ENCODE assay signal across 8 cellular contexts in genomic region chr17:58336456-58337094, GRCh38. TPM values are rescaled to one million over a fixed set of nuclear protein-coding genes. Genes with fewer than 3 reads are reported as not detected.
DNase-seq lines count a peak whose midpoint lies in the region; ATAC-seq and FAIRE-seq lines count a peak whose summit lies in the region.

No MANE protein-coding gene starts in this region.

- CTCF ChIA-PET in CD8-positive, alpha-beta memory T cell (lab: Charles Lee): interaction anchor here (1.4 to 13.8 kb wide), 4 partner anchors 8 to 81 kb away, joined by 3 to 504 read pairs (median 127); partner anchors contain the start of genes RNF43, SUPT4H1 and TSPOAP1

- FAIRE-seq in urothelium cell line (lab: Jason Lieb, UNC): no peak

- no peaks in the 10 kb centered on the region for H3K9me3 ChIP-seq in CD8-positive, alpha-beta memory T cell (ENCODE audit: low read length)
- no peaks in the 10 kb centered on the region for H3K9me3 ChIP-seq in MG63

- peaks cover 0 to under 1% (median 0%) of the 10 kb centered on the region in 5 donors for H3K9me3 Mint-ChIP-seq in CD8-positive, alpha-beta memory T cell
- H3K9me3 Mint-ChIP-seq in dendritic cell treated with granulocyte-macrophage colony-stimulating factor and Interleukin-4, amounts not matched to agents 40 ng/mL and 50 ng/mL, for 4 days: no peaks in the 10 kb centered on the region
- H3K9me3 Mint-ChIP-seq in natural killer cell treated with Interleukin-12 subunit alpha and Interleukin-12 subunit beta and Interleukin-15 and Interleukin-18, amount 100 ng/mL, for 72 hours: no peaks in the 10 kb centered on the region

- H3K4me3 ChIP-seq in CD8-positive, alpha-beta memory T cell (ENCODE audit: low read length): peak overlapping the region; percentile 98
- no peak overlapping the region for H3K4me3 ChIP-seq in MG63

- peaks cover 0 to 6% of the 10 kb centered on the region in 2 donors for H3K27me3 Mint-ChIP-seq in CD8-positive, alpha-beta memory T cell
- no peaks in the 10 kb centered on the region for H3K27me3 Mint-ChIP-seq in dendritic cell treated with granulocyte-macrophage colony-stimulating factor and Interleukin-4, amounts not matched to agents 40 ng/mL and 50 ng/mL, for 4 days
- H3K27me3 Mint-ChIP-seq in natural killer cell treated with Interleukin-12 subunit alpha and Interleukin-12 subunit beta and Interleukin-15 and Interleukin-18, amount 100 ng/mL, for 72 hours: no peaks in the 10 kb centered on the region

- no peak for ATAC-seq in natural killer cell treated with Interleukin-12 subunit alpha and Interleukin-12 subunit beta and Interleukin-15 and Interleukin-18, amount 100 ng/mL, for 72 hours

- peaks cover 7% of the 10 kb centered on the region for H3K36me3 ChIP-seq in CD8-positive, alpha-beta memory T cell (ENCODE audit: insufficient read depth, low read length)
- H3K36me3 ChIP-seq in MG63: peaks cover 3% of the 10 kb centered on the region; the same call in 1 of the 2 replicates

- H3K27ac ChIP-seq in CD8-positive, alpha-beta memory T cell (ENCODE audit: low read depth, low read length): peak overlapping the region; percentile 96

- peak overlapping the region; percentile 89 to 100 (median 95) for H3K4me3 Mint-ChIP-seq in CD8-positive, alpha-beta memory T cell
- peak overlapping the region; percentile 77 for H3K4me3 Mint-ChIP-seq in dendritic cell treated with granulocyte-macrophage colony-stimulating factor and Interleukin-4, amounts not matched to agents 40 ng/mL and 50 ng/mL, for 4 days
- H3K4me3 Mint-ChIP-seq in natural killer cell treated with Interleukin-12 subunit alpha and Interleukin-12 subunit beta and Interleukin-15 and Interleukin-18, amount 100 ng/mL, for 72 hours: peak overlapping the region; percentile 80

- POLR2A ChIA-PET in CD8-positive, alpha-beta memory T cell (lab: Charles Lee): interaction anchor here (1.2 to 13.6 kb wide), 6 partner anchors 5 to 770 kb away, joined by 3 to 491 read pairs (median 78); partner anchors contain the start of genes SUPT4H1, TRIM37 and TSPOAP1

- intact Hi-C loops in dendritic cell treated with granulocyte-macrophage colony-stimulating factor and Interleukin-4, amounts not matched to agents 40 ng/mL and 50 ng/mL, for 4 days (cut with micrococcal nuclease): no loop called here

- H3K4me1 ChIP-seq in CD8-positive, alpha-beta memory T cell (ENCODE audit: insufficient read depth, low read length): peaks cover 73% of the 10 kb centered on the region

- peak in 1 of 5 donors; percentile 49 for DNase-seq in CD8-positive, alpha-beta memory T cell
- DNase-seq in MG63: peak; percentile 84
- DNase-seq in natural killer cell treated with Interleukin-12 subunit alpha and Interleukin-12 subunit beta and Interleukin-15 and Interleukin-18, amount 100 ng/mL, for 72 hours (ENCODE audit: low spot score): peak; percentile 80
- no peak for DNase-seq in urothelium cell line (ENCODE audit: low spot score)
- no peak for DNase-seq in NCI-H2029 treated with DMSO at 0.1 percent for 48 hours (lab: John Stamatoyannopoulos, UW)
- no peak for DNase-seq in GM19240 (ENCODE audit: insufficient read length, low spot score)
- DNase-seq in anterior cingulate cortex (lab: John Stamatoyannopoulos, UW): no peak

- peak overlapping the region; percentile 93 to 100 (median 98) for H3K27ac Mint-ChIP-seq in CD8-positive, alpha-beta memory T cell
- H3K27ac Mint-ChIP-seq in dendritic cell treated with granulocyte-macrophage colony-stimulating factor and Interleukin-4, amounts not matched to agents 40 ng/mL and 50 ng/mL, for 4 days: peak overlapping the region; percentile 100
- peak overlapping the region; percentile 100 for H3K27ac Mint-ChIP-seq in natural killer cell treated with Interleukin-12 subunit alpha and Interleukin-12 subunit beta and Interleukin-15 and Interleukin-18, amount 100 ng/mL, for 72 hours

- H3K36me3 Mint-ChIP-seq in CD8-positive, alpha-beta memory T cell: peaks cover 5 to 51% (median 6%) of the 10 kb centered on the region in 3 donors
- H3K36me3 Mint-ChIP-seq in dendritic cell treated with granulocyte-macrophage colony-stimulating factor and Interleukin-4, amounts not matched to agents 40 ng/mL and 50 ng/mL, for 4 days (ENCODE audit: low read depth): peaks cover 20% of the 10 kb centered on the region
- peaks cover 18% of the 10 kb centered on the region for H3K36me3 Mint-ChIP-seq in natural killer cell treated with Interleukin-12 subunit alpha and Interleukin-12 subunit beta and Interleukin-15 and Interleukin-18, amount 100 ng/mL, for 72 hours

- H3K4me1 Mint-ChIP-seq in CD8-positive, alpha-beta memory T cell: peaks cover 68 to 79% (median 75%) of the 10 kb centered on the region in 3 donors
- H3K4me1 Mint-ChIP-seq in dendritic cell treated with granulocyte-macrophage colony-stimulating factor and Interleukin-4, amounts not matched to agents 40 ng/mL and 50 ng/mL, for 4 days (ENCODE audit: low read depth): peaks cover 84% of the 10 kb centered on the region
- H3K4me1 Mint-ChIP-seq in natural killer cell treated with Interleukin-12 subunit alpha and Interleukin-12 subunit beta and Interleukin-15 and Interleukin-18, amount 100 ng/mL, for 72 hours (ENCODE audit: low read depth in 2 of 2): peaks cover 77 to 80% of the 10 kb centered on the region in 2 donors

- H3K27me3 ChIP-seq in CD8-positive, alpha-beta memory T cell (ENCODE audit: insufficient read depth, low read length, poor library complexity, severe bottlenecking): no peaks in the 10 kb centered on the region
- no peaks in the 10 kb centered on the region for H3K27me3 ChIP-seq in MG63

RNA-seq across cellular contexts. Expression of gene TSPOAP1, which starts 8.0 kb away (rescaled TPM):
- total RNA-seq in CD8-positive, alpha-beta memory T cell: 10 to 100 TPM; 14.4 to 15.0 TPM
- 4.0 TPM for polyA plus RNA-seq in CD8-positive, alpha-beta memory T cell
- total RNA-seq in MG63 (2014; rRNA removed; shearing (Covaris generic); ENCODE audit: low replicate concordance): 7.0 and 31.1 TPM in 2 replicates
- 10 to 100 TPM; 54.0 to 82.3 TPM for total RNA-seq in natural killer cell treated with Interleukin-12 subunit alpha and Interleukin-12 subunit beta and Interleukin-15 and Interleukin-18, amount 100 ng/mL, for 72 hours

RNA-seq across cellular contexts. Expression of gene SUPT4H1, which starts 15.4 kb away (rescaled TPM):
- 100 to 1,000 TPM; 145 to 149 TPM for total RNA-seq in CD8-positive, alpha-beta memory T cell
- 97.5 TPM for polyA plus RNA-seq in CD8-positive, alpha-beta memory T cell
- total RNA-seq in MG63 (2014; rRNA removed; shearing (Covaris generic); ENCODE audit: low replicate concordance): 97.2 and 170 TPM in 2 replicates
- 100 to 1,000 TPM in 1 of 2 donors, 10 to 100 TPM in 1; 84.0 to 143 TPM for total RNA-seq in natural killer cell treated with Interleukin-12 subunit alpha and Interleukin-12 subunit beta and Interleukin-15 and Interleukin-18, amount 100 ng/mL, for 72 hours

RNA-seq across cellular contexts. Expression of gene MPO, which starts 55.8 kb away (rescaled TPM):
- not detected for total RNA-seq in CD8-positive, alpha-beta memory T cell
- not detected for polyA plus RNA-seq in CD8-positive, alpha-beta memory T cell
- total RNA-seq in MG63 (2014; rRNA removed; shearing (Covaris generic); ENCODE audit: low replicate concordance): not detected in 2 replicates
- not detected for total RNA-seq in natural killer cell treated with Interleukin-12 subunit alpha and Interleukin-12 subunit beta and Interleukin-15 and Interleukin-18, amount 100 ng/mL, for 72 hours

Comparison
In these comparisons a context has a peak if more than half of its experiments do, and no peak if none do; other contexts are left out.
1. DNase-seq: peak in MG63 (single experiment) and natural killer cell treated with Interleukin-12 subunit alpha and Interleukin-12 subunit beta and Interleukin-15 and Interleukin-18, amount 100 ng/mL, for 72 hours (single experiment); none in urothelium cell line (single experiment), NCI-H2029 treated with DMSO at 0.1 percent for 48 hours (single experiment), GM19240 (single experiment) and anterior cingulate cortex (0 of 58).
2. Peak in every context shown above with its lines, with median percentiles within 50 percentile points of each other: H3K27ac Mint-ChIP-seq and H3K4me3 Mint-ChIP-seq.